7 cellular contexts compared by ENCODE assay signal in genomic region chr4:141413366-141413765, GRCh38.
"Had no signal": no experiment of that assay in that cellular context is flagged by ENCODE, and none has a peak within 500 bp of the region (broad histone marks: within the 10 kb centered on the region; RNA-seq: fewer than 3 reads in every experiment).

No MANE protein-coding gene starts in this region.

- DNase-seq: GM23248, GOT3, H7, HCEC 1CT, IMR-90, KG1 had no signal

- H3K27ac ChIP-seq: GM23248 had no signal

- ATAC-seq: K562 had no signal

- H2AFZ ChIP-seq: GM23248 had no signal

- H3K9ac ChIP-seq: GM23248 had no signal

- H3K4me3 ChIP-seq: GM23248, K562 had no signal
